In the genomic region with DNA sequence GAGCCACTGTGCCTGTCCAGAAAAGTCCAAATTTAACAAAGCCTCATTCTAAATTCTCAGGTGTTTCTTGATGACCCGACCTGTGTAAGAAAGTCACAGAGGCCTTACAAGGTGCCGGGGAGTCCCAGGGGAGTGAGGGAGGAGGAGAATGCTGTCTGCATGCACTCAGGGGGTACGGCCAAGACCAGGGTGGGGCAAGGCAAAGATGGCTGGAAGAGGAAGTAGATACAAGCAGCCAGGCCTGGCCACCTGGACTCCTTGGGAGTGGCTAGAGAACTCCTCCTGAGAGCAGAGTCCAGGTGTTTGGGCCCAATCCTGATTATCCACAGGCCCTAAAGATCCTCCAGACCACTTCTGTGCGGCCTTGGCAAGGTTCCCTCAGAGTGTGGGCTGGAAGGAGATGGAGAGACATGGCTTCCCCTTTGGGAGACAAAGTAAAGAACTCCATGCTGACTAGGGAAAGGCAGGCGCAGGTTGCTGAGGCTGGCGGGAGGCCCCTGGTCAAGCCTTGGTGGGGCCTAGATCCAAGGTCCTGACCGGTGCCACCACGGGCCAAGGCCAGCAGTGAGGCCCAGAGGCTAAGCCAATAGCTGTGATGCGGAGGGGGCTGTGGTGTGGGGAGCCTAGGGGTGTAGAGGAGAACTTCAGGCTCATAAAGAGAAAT, we compare ENCODE assay signal across 19 cellular contexts.
A peak's percentile ranks its signal among the peaks of the same experiment; 100 is the strongest.
DNase-seq lines count a peak whose midpoint lies in the region; ATAC-seq and TF ChIP-seq lines count a peak whose summit lies in the region.
"Had no signal": no experiment of that assay in that cellular context is flagged by ENCODE, and none has a peak within 500 bp of the region (broad histone marks: within the 10 kb centered on the region; RNA-seq: fewer than 3 reads in every experiment).

No MANE protein-coding gene starts in this region.

- no peak overlapping the region for H3K4me3 Mint-ChIP-seq in HFFc6
- H3K4me3 Mint-ChIP-seq in naive thymus-derived CD4-positive, alpha-beta T cell: no peak overlapping the region
- H3K4me3 Mint-ChIP-seq: activated naive CD8-positive, alpha-beta T cell; activated T-helper 17 cell treated with anti-CD3 and anti-CD28 coated beads, Interleukin-2, amount 50 U/mL, for 72 hours; mesothelial cell of epicardium; neural crest cell; stimulated activated naive CD8-positive, alpha-beta T cell treated with anti-CD3 and anti-CD28 coated beads, Interleukin-15, Interleukin-2, amounts not matched to agents 100 ng/mL and 50 ng/mL, for 24 hours had no signal

- no peak for DNase-seq in HFFc6
- no peak for DNase-seq in esophagus squamous epithelium (lab: John Stamatoyannopoulos, UW)
- no peak for DNase-seq in COR-L47 (lab: John Stamatoyannopoulos, UW)
- DNase-seq in NCI-H2081 treated with DMSO at 0.1 percent for 48 hours (lab: John Stamatoyannopoulos, UW): no peak
- DNase-seq in naive thymus-derived CD4-positive, alpha-beta T cell: no peak
- no peak for DNase-seq in islet precursor cell
- DNase-seq: EL; NCI-H1105; NCI-H446 treated with DMSO at 0.1 percent for 48 hours; stimulated activated CD4-positive, alpha-beta T cell treated with anti-CD3 and anti-CD28 coated beads, Interleukin-4, amount 100 ng/mL, for 24 hours had no signal

- H3K36me3 Mint-ChIP-seq in HFFc6 (ENCODE audit: low read depth): no peaks in the 10 kb centered on the region
- no peaks in the 10 kb centered on the region for H3K36me3 Mint-ChIP-seq in naive thymus-derived CD4-positive, alpha-beta T cell

- no peak overlapping the region for H3K9ac ChIP-seq in subcutaneous abdominal adipose tissue (ENCODE audit: low read length in 5 of 5)

- peaks cover 0 to 16% (median 0%) of the 10 kb centered on the region in 4 donors for H3K27me3 ChIP-seq in esophagus squamous epithelium
- no peaks in the 10 kb centered on the region for H3K27me3 ChIP-seq in muscle layer of duodenum (ENCODE audit: low read depth, low read length)
- peaks cover 5 to 23% (median 8%) of the 10 kb centered on the region in 5 donors for H3K27me3 ChIP-seq in subcutaneous abdominal adipose tissue (ENCODE audit: control insufficient read depth in 5 of 5, insufficient read depth in 4 of 5, low read length in 5 of 5)
- no peaks in the 10 kb centered on the region for H3K27me3 ChIP-seq in naive thymus-derived CD4-positive, alpha-beta T cell (ENCODE audit: control insufficient read depth in 2 of 2, insufficient read depth in 2 of 2, low read length in 2 of 2)

- no peak overlapping the region for H3K4me3 ChIP-seq in esophagus squamous epithelium
- no peak overlapping the region for H3K4me3 ChIP-seq in muscle layer of duodenum (ENCODE audit: low read depth in 1 of 2, low read length in 2 of 2)
- no peak overlapping the region for H3K4me3 ChIP-seq in subcutaneous abdominal adipose tissue (ENCODE audit: low read depth in 1 of 5, low read length in 5 of 5)
- H3K4me3 ChIP-seq in naive thymus-derived CD4-positive, alpha-beta T cell (ENCODE audit: low read length): no peak overlapping the region

- intact Hi-C loops in esophagus squamous epithelium (cut with DNase I): no loop called here
- intact Hi-C loops in naive thymus-derived CD4-positive, alpha-beta T cell (cut with micrococcal nuclease): no loop called here

- peak; percentile 17; the same call in 1 of the 2 replicates for TF ChIP-seq CTCF in HFFc6 (IDR thresholded peaks at IDR 0.05)
- TF ChIP-seq CTCF in esophagus squamous epithelium (IDR thresholded peaks at IDR 0.05): no peak

- H3K27me3 Mint-ChIP-seq in HFFc6 (ENCODE audit: insufficient read depth): no peaks in the 10 kb centered on the region; the same call in 1 of the 2 replicates
- H3K27me3 Mint-ChIP-seq in naive thymus-derived CD4-positive, alpha-beta T cell: peaks cover 0 to 7% (median 3%) of the 10 kb centered on the region in 5 donors

- POLR2A ChIA-PET in naive thymus-derived CD4-positive, alpha-beta T cell (lab: Charles Lee): no interaction called here

- peaks cover 85% of the 10 kb centered on the region for H3K4me1 Mint-ChIP-seq in HFFc6 (ENCODE audit: low read depth)
- H3K4me1 Mint-ChIP-seq in naive thymus-derived CD4-positive, alpha-beta T cell: peaks cover 0 to 17% (median 9%) of the 10 kb centered on the region in 7 donors

- H3K9me3 ChIP-seq in esophagus squamous epithelium: no peaks in the 10 kb centered on the region
- no peaks in the 10 kb centered on the region for H3K9me3 ChIP-seq in muscle layer of duodenum (ENCODE audit: control insufficient read depth in 1 of 2, low read length in 2 of 2)
- H3K9me3 ChIP-seq in subcutaneous abdominal adipose tissue (ENCODE audit: control insufficient read depth in 5 of 5, low read length in 5 of 5): no peaks in the 10 kb centered on the region
- no peaks in the 10 kb centered on the region for H3K9me3 ChIP-seq in naive thymus-derived CD4-positive, alpha-beta T cell (ENCODE audit: control insufficient read depth in 2 of 3, low read length in 3 of 3)

- H3K27ac Mint-ChIP-seq in HFFc6: no peak overlapping the region
- no peak overlapping the region for H3K27ac Mint-ChIP-seq in naive thymus-derived CD4-positive, alpha-beta T cell
- H3K27ac Mint-ChIP-seq: activated naive CD8-positive, alpha-beta T cell; activated T-helper 17 cell treated with anti-CD3 and anti-CD28 coated beads, Interleukin-2, amount 50 U/mL, for 72 hours; mesothelial cell of epicardium; progenitor cell of endocrine pancreas had no signal

- H3K27ac ChIP-seq in esophagus squamous epithelium (peak overlapping the region; percentile 46 to 82 (median 74)), muscle layer of duodenum (ENCODE audit: low read length) (peak overlapping the region; percentile 26), subcutaneous abdominal adipose tissue (ENCODE audit: low read depth, low read length) (peak overlapping the region; percentile 58)
- H3K27ac ChIP-seq in naive thymus-derived CD4-positive, alpha-beta T cell (ENCODE audit: low read depth, low read length): no peak overlapping the region
- H3K27ac ChIP-seq: VCaP had no signal

- H3K9me3 Mint-ChIP-seq in HFFc6: no peaks in the 10 kb centered on the region
- H3K9me3 Mint-ChIP-seq in naive thymus-derived CD4-positive, alpha-beta T cell: peaks cover 0 to 3% (median 0%) of the 10 kb centered on the region in 11 donors
- H3K9me3 Mint-ChIP-seq: activated T-helper 17 cell treated with anti-CD3 and anti-CD28 coated beads, Interleukin-2, amount 50 U/mL, for 72 hours; stimulated activated naive CD8-positive, alpha-beta T cell treated with anti-CD3 and anti-CD28 coated beads, Interleukin-15, Interleukin-2, amounts not matched to agents 100 ng/mL and 50 ng/mL, for 24 hours had no signal

- ATAC-seq in naive thymus-derived CD4-positive, alpha-beta T cell: no peak
- ATAC-seq: activated T-helper 17 cell treated with anti-CD3 and anti-CD28 coated beads, Interleukin-2, amount 50 U/mL, for 72 hours had no signal

- H3K4me1 ChIP-seq in esophagus squamous epithelium (peaks cover 0 to 18% (median 3%) of the 10 kb centered on the region in 3 donors), muscle layer of duodenum (ENCODE audit: control insufficient read depth in 1 of 2, insufficient read depth in 2 of 2, low read length in 2 of 2) (no peaks in the 10 kb centered on the region), subcutaneous abdominal adipose tissue (ENCODE audit: control insufficient read depth in 5 of 5, insufficient read depth in 5 of 5, low read length in 5 of 5) (peaks cover 6 to 32% (median 25%) of the 10 kb centered on the region in 5 donors)
- no peaks in the 10 kb centered on the region for H3K4me1 ChIP-seq in naive thymus-derived CD4-positive, alpha-beta T cell (ENCODE audit: control insufficient read depth in 2 of 2, insufficient read depth in 2 of 2, low read length in 2 of 2)

- TF ChIP-seq POLR2A in esophagus squamous epithelium (IDR thresholded peaks at IDR 0.05): no peak

- H3K36me3 ChIP-seq in esophagus squamous epithelium: no peaks in the 10 kb centered on the region
- H3K36me3 ChIP-seq in muscle layer of duodenum (ENCODE audit: control insufficient read depth in 1 of 2, insufficient read depth in 2 of 2, low read length in 2 of 2): no peaks in the 10 kb centered on the region
- H3K36me3 ChIP-seq in subcutaneous abdominal adipose tissue (ENCODE audit: control insufficient read depth in 5 of 5, insufficient read depth in 5 of 5, low read length in 5 of 5): no peaks in the 10 kb centered on the region
- no peaks in the 10 kb centered on the region for H3K36me3 ChIP-seq in naive thymus-derived CD4-positive, alpha-beta T cell (ENCODE audit: control insufficient read depth in 2 of 3, insufficient read depth in 3 of 3, low read length in 3 of 3)

- WGBS in esophagus squamous epithelium, 2 donors: 86 to 93% methylated on average over 1 to 8 of the region's 9 CpGs

- CTCF ChIA-PET in naive thymus-derived CD4-positive, alpha-beta T cell (lab: Charles Lee): no interaction called here
